Comparison of ENCODE assay signal across 8 cellular contexts in genomic region chr1:24688621-24689195, GRCh38. TPM values are rescaled to one million over a fixed set of nuclear protein-coding genes. Genes with fewer than 3 reads are reported as not detected.
DNase-seq lines count a peak whose midpoint lies in the region; ATAC-seq, FAIRE-seq and TF ChIP-seq lines count a peak whose summit lies in the region.

No MANE protein-coding gene starts in this region.

- no peak overlapping the region for H3K4me2 ChIP-seq in keratinocyte (ENCODE audit: control insufficient read depth, extremely low read depth, insufficient read depth, low read depth, low read length)

- dilution Hi-C loops in keratinocyte (cut with MboI; ENCODE audit: extremely low pct_ligation_motif_present, low sequenced_read_pairs), result no loop called here

- no peak for TF ChIP-seq POLR2A in breast epithelium (IDR thresholded peaks at IDR 0.05)

- FAIRE-seq in keratinocyte (lab: Jason Lieb, UNC), result peak; percentile 55

- no peaks in the 10 kb centered on the region for H4K20me1 ChIP-seq in keratinocyte (ENCODE audit: control insufficient read depth, extremely low read depth, insufficient read depth, low read length)

- no peak overlapping the region for H3K9ac ChIP-seq in keratinocyte (ENCODE audit: control insufficient read depth, extremely low read depth, insufficient read depth, low read length)

- no peaks in the 10 kb centered on the region for H3K9me3 ChIP-seq in breast epithelium
- H3K9me3 ChIP-seq in keratinocyte (ENCODE audit: control insufficient read depth, low read depth, low read length), result no peaks in the 10 kb centered on the region

- TF ChIP-seq CTCF in WI38 (IDR thresholded peaks at IDR 0.05; ENCODE audit: low read depth, low read length) (peak; percentile 83), breast epithelium (IDR thresholded peaks at IDR 0.05) (peak; percentile 65 to 90 (median 83)), keratinocyte (optimal IDR thresholded peaks at IDR 0.05 in 1 of 3, IDR thresholded peaks at IDR 0.05 in 1 of 3, conservative IDR thresholded peaks at IDR 0.05 in 1 of 3; ENCODE audit: extremely low read depth in 1 of 3, insufficient read depth in 2 of 3, low read length in 3 of 3) (peak; percentile 87 to 91 (median 90))

- intact Hi-C loops in breast epithelium (cut with DNase I; ENCODE audit: low total_unique reads), result loop anchor here (5.0 kb wide), 1 partner anchor 529 kb away; no protein-coding TSS in a partner anchor

- no peak for ATAC-seq in GM18511 (IDR thresholded peaks at IDR 0.05; ENCODE audit: unreplicated experiment)

- H2AFZ ChIP-seq in keratinocyte (ENCODE audit: control insufficient read depth, low read length), result peak overlapping the region; percentile 42

- H3K79me2 ChIP-seq in keratinocyte (ENCODE audit: control insufficient read depth, insufficient read depth, low read length), result no peaks in the 10 kb centered on the region

- H3K4me3 ChIP-seq in WI38 (ENCODE audit: low read depth, low read length) (no peak overlapping the region), breast epithelium (no peak overlapping the region), keratinocyte (ENCODE audit: control insufficient read depth in 2 of 3, extremely low read depth in 1 of 3, insufficient read depth in 2 of 3, low read depth in 1 of 3, low read length in 3 of 3) (no peak overlapping the region)

- DNase-seq in SIG-M5 treated with dmso at 0.1 percent for 504 hours (lab: John Stamatoyannopoulos, UW; ENCODE audit: unreplicated experiment) (peak; percentile 44), SIG-M5 (lab: John Stamatoyannopoulos, UW) (no peak), NCI-H2107 treated with DMSO at 0.1 percent for 48 hours (lab: John Stamatoyannopoulos, UW; ENCODE audit: unreplicated experiment) (peak; percentile 73), breast epithelium (ENCODE audit: low spot score in 2 of 2) (peak; percentile 10 to 48), keratinocyte (ENCODE audit: low read depth, low spot score) (no peak)
- DNase-seq in stimulated activated CD4-positive, alpha-beta T cell treated with anti-CD3 and anti-CD28 coated beads, Interleukin-1b, Interleukin-23, amount 100 ng/mL, for 24 hours (ENCODE audit: low read depth in 4 of 4, low spot score in 1 of 4), result peak; percentile 15 to 44 (median 30)

- H3K9me1 ChIP-seq in keratinocyte (ENCODE audit: control insufficient read depth, extremely low read depth, insufficient read depth, low read length), result no peaks in the 10 kb centered on the region

- H3K36me3 ChIP-seq in breast epithelium, result no peaks in the 10 kb centered on the region
- no peaks in the 10 kb centered on the region for H3K36me3 ChIP-seq in keratinocyte (ENCODE audit: control insufficient read depth in 2 of 2, extremely low read depth in 1 of 2, insufficient read depth in 2 of 2, low read length in 2 of 2)

- H3K4me1 ChIP-seq in breast epithelium (no peaks in the 10 kb centered on the region), keratinocyte (ENCODE audit: control insufficient read depth, extremely low read depth, insufficient read depth, low read length) (peaks cover 5% of the 10 kb centered on the region)

- H3K27me3 ChIP-seq in breast epithelium (no peaks in the 10 kb centered on the region), keratinocyte (ENCODE audit: control insufficient read depth, extremely low read depth, insufficient read depth, low read length) (no peaks in the 10 kb centered on the region)

- no peak overlapping the region for H3K27ac ChIP-seq in breast epithelium
- H3K27ac ChIP-seq in keratinocyte (ENCODE audit: control insufficient read depth, insufficient read depth, low read length), result no peak overlapping the region

RNA-seq across cellular contexts. Expression of gene SRRM1, which starts 45.6 kb away (rescaled TPM):
- 100 to 1,000 TPM in 2 of 3 donors, 10 to 100 TPM in 1; 96.3 to 134 (median 118) TPM for total RNA-seq in breast epithelium
- 29.7 to 79.3 TPM (median 56.1 TPM) in 3 replicates for polyA plus RNA-seq in keratinocyte
- 235 TPM for polyA plus RNA-seq in keratinocyte (2011; ENCODE audit: low read depth)
- 57.5 and 59.9 TPM in 2 replicates for polyA plus RNA-seq in keratinocyte (2011; cell fraction: cytosol; rRNA removed)
- 124 and 130 TPM in 2 replicates for polyA plus RNA-seq in keratinocyte (2011; cell fraction: nucleus; rRNA removed)
- 66.9 and 70.8 TPM in 2 replicates for polyA plus RNA-seq in keratinocyte (2012; ENCODE audit: low replicate concordance)
- polyA minus RNA-seq in keratinocyte, result 40.5 to 79.4 TPM (median 65.6 TPM) in 3 replicates
- 24.0 TPM for polyA minus RNA-seq in keratinocyte (2011; cell fraction: cytosol; rRNA and poly(A)+ RNA removed)
- 44.9 and 73.5 TPM in 2 replicates for polyA minus RNA-seq in keratinocyte (2011; cell fraction: nucleus; rRNA and poly(A)+ RNA removed)

RNA-seq across cellular contexts. Expression of gene CLIC4, which starts 56.5 kb away (rescaled TPM):
- 100 to 1,000 TPM; 162 to 217 (median 196) TPM for total RNA-seq in breast epithelium
- 105 to 130 TPM (median 118 TPM) in 3 replicates for polyA plus RNA-seq in keratinocyte
- polyA plus RNA-seq in keratinocyte (2011; ENCODE audit: low read depth), result 69.7 TPM
- polyA plus RNA-seq in keratinocyte (2011; cell fraction: cytosol; rRNA removed), result 128 and 253 TPM in 2 replicates
- polyA plus RNA-seq in keratinocyte (2011; cell fraction: nucleus; rRNA removed), result 123 and 148 TPM in 2 replicates
- 84.7 and 128 TPM in 2 replicates for polyA plus RNA-seq in keratinocyte (2012; ENCODE audit: low replicate concordance)
- 20.3 to 93.1 TPM (median 67.2 TPM) in 3 replicates for polyA minus RNA-seq in keratinocyte
- 163 TPM for polyA minus RNA-seq in keratinocyte (2011; cell fraction: cytosol; rRNA and poly(A)+ RNA removed)
- 80.9 and 173 TPM in 2 replicates for polyA minus RNA-seq in keratinocyte (2011; cell fraction: nucleus; rRNA and poly(A)+ RNA removed)

Comparison
In these comparisons a context has a peak if more than half of its experiments do, and no peak if none do; other contexts are left out.
1. DNase-seq: peak in SIG-M5 treated with dmso at 0.1 percent for 504 hours (single experiment), NCI-H2107 treated with DMSO at 0.1 percent for 48 hours (single experiment), breast epithelium (2 of 2) and stimulated activated CD4-positive, alpha-beta T cell treated with anti-CD3 and anti-CD28 coated beads, Interleukin-1b, Interleukin-23, amount 100 ng/mL, for 24 hours (4 of 4); none in SIG-M5 (single experiment) and keratinocyte (single experiment).
2. Peak in every context shown above with its lines, with median percentiles within 50 percentile points of each other: CTCF ChIP-seq.